In the genomic region with DNA sequence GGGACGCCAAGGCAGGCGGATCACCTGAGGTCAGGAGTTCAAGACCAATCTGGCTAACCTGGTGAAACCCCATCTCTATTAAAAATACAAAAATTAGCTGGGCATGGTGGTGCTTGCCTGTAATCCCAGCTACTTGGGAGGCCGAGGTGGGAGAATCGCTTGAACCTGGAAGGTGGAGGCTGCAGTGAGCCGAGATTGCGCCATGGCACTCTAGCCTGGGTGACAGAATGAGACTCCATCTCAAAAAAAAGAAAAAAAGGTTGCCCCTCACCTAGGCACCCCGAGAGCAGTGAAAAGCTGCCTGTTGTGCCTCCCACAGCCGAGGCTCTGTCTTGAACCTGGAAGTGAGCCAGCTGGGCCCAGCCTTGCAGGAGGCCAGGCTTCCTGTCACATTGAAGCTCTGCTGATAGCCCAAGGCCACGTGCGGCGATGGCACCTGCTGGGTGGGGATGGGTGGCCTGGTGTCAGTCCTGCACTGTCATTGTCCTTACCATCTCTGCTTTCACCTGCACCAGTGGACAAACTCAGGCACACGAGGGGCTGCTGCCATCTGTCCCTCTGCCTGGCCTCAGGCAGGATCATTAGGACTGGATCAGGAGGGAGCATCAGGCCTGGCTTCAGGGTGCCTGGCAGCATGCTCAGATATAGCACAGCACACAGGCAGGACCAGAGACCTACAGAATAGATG, we compare ENCODE assay signal across 8 cellular contexts. TPM values are rescaled to one million over a fixed set of nuclear protein-coding genes. Genes with fewer than 3 reads are reported as not detected.
A peak's percentile ranks its signal among the peaks of the same experiment; 100 is the strongest.
DNase-seq lines count a peak whose midpoint lies in the region; ATAC-seq and TF ChIP-seq lines count a peak whose summit lies in the region.

No MANE protein-coding gene starts in this region.

- POLR2A ChIA-PET in MCF 10A (lab: Yijun Ruan, JAX) = interaction anchor here (0.6 to 14.5 kb wide), 8 partner anchors 12 to 149 kb away, joined by 3 to 383 read pairs (median 11); a partner anchor contains a TSS
- POLR2A ChIA-PET in activated CD4-positive, alpha-beta memory T cell treated with anti-CD3 and anti-CD28 coated beads for 36 hours (lab: Charles Lee) = interaction anchor here (2.4 to 9.4 kb wide), 5 partner anchors 8 to 42 kb away, joined by 9 to 219 read pairs (median 85); a partner anchor contains a TSS

- no peak for DNase-seq in breast epithelium (ENCODE audit: low spot score in 2 of 2)
- no peak for DNase-seq in MCF 10A (ENCODE audit: unreplicated experiment)
- peak; percentile 77 for DNase-seq in activated CD4-positive, alpha-beta memory T cell treated with anti-CD3 and anti-CD28 coated beads for 36 hours
- DNase-seq in immature natural killer cell = peak in 1 of 3 donors; percentile 48
- DNase-seq in transverse colon = peak; percentile 84
- DNase-seq in HFFc6 = no peak

- BruUV-seq in MCF 10A (replicated peaks; lab: Mats Ljungman, UMichigan) = no TSS peak

- H3K4me1 Mint-ChIP-seq in MCF 10A (ENCODE audit: insufficient read depth, unreplicated experiment) = peaks cover 43% of the 10 kb centered on the region
- H3K4me1 Mint-ChIP-seq in activated CD4-positive, alpha-beta memory T cell treated with anti-CD3 and anti-CD28 coated beads for 36 hours (ENCODE audit: low read depth) = peaks cover 56% of the 10 kb centered on the region
- peaks cover 50 to 61% of the 10 kb centered on the region in 2 donors for H3K4me1 Mint-ChIP-seq in immature natural killer cell
- H3K4me1 Mint-ChIP-seq in HFFc6 (ENCODE audit: low read depth) = peaks cover 44% of the 10 kb centered on the region

- in situ Hi-C loops in transverse colon (cut with MboI; ENCODE audit: low pct_ligation_motif_present in 1 of 4, low pct_unique_long_range_greater_than_20kb in 1 of 4, low sequenced_read_pairs in 3 of 4) = no loop called here

- intact Hi-C loops in breast epithelium (cut with DNase I; ENCODE audit: low total_unique reads) (no loop called here), MCF 10A (cut with micrococcal nuclease) (no loop called here), transverse colon (cut with DNase I; ENCODE audit: low total_unique reads) (loop anchor here (1.0 kb wide), 1 partner anchor 17 kb away; no protein-coding TSS in a partner anchor)
- intact Hi-C loops in activated CD4-positive, alpha-beta memory T cell treated with anti-CD3 and anti-CD28 coated beads for 36 hours (cut with micrococcal nuclease) = no loop called here

- WGBS in transverse colon (ENCODE audit: low coverage in 1 of 2), 2 donors = 62% methylated on average over 12 of the region's 12 CpGs; no CpG with 5 or more reads in 1 of the 2 donors

- CTCF ChIA-PET in MCF 10A (lab: Yijun Ruan, JAX) = interaction anchor here (0.7 to 7.6 kb wide), 2 partner anchors 42 to 88 kb away, joined by 3 to 46 read pairs; a partner anchor contains a TSS
- CTCF ChIA-PET in activated CD4-positive, alpha-beta memory T cell treated with anti-CD3 and anti-CD28 coated beads for 36 hours (lab: Charles Lee) = interaction anchor here (0.6 to 1.3 kb wide), 5 partner anchors 20 to 94 kb away, joined by 3 to 5 read pairs (median 3); no protein-coding TSS in a partner anchor

- H3K36me3 ChIP-seq in breast epithelium (no peaks in the 10 kb centered on the region), transverse colon (no peaks in the 10 kb centered on the region)

- no peak overlapping the region for H3K27ac Mint-ChIP-seq in MCF 10A (ENCODE audit: low read depth, unreplicated experiment)
- H3K27ac Mint-ChIP-seq in activated CD4-positive, alpha-beta memory T cell treated with anti-CD3 and anti-CD28 coated beads for 36 hours = peak overlapping the region; percentile 88
- H3K27ac Mint-ChIP-seq in immature natural killer cell = peak overlapping the region; percentile 85 to 98 (median 90)
- no peak overlapping the region for H3K27ac Mint-ChIP-seq in HFFc6

- TF ChIP-seq POLR2A in breast epithelium (IDR thresholded peaks at IDR 0.05) = no peak
- TF ChIP-seq POLR2A in transverse colon (IDR thresholded peaks at IDR 0.05) = no peak

- ATAC-seq in GM19463 (IDR thresholded peaks at IDR 0.05; ENCODE audit: unreplicated experiment) = no peak
- no peak for ATAC-seq in HG03442 (IDR thresholded peaks at IDR 0.05; ENCODE audit: unreplicated experiment)

- H3K4me1 ChIP-seq in breast epithelium = peaks cover 18 to 33% of the 10 kb centered on the region in 2 donors
- H3K4me1 ChIP-seq in transverse colon = peaks cover 43 to 67% (median 54%) of the 10 kb centered on the region in 4 donors

- H3K4me3 Mint-ChIP-seq in MCF 10A (ENCODE audit: unreplicated experiment) (no peak overlapping the region), immature natural killer cell (peak overlapping the region in 4 of 5 donors; percentile 33 to 71 (median 58)), HFFc6 (no peak overlapping the region)
- peak overlapping the region; percentile 36 for H3K4me3 Mint-ChIP-seq in activated CD4-positive, alpha-beta memory T cell treated with anti-CD3 and anti-CD28 coated beads for 36 hours

- TF ChIP-seq EP300 in transverse colon (IDR thresholded peaks at IDR 0.05; ENCODE audit: low read depth) = no peak

- H3K9me3 Mint-ChIP-seq in MCF 10A (ENCODE audit: unreplicated experiment) (no peaks in the 10 kb centered on the region), immature natural killer cell (no peaks in the 10 kb centered on the region), HFFc6 (no peaks in the 10 kb centered on the region)
- H3K9me3 Mint-ChIP-seq in activated CD4-positive, alpha-beta memory T cell treated with anti-CD3 and anti-CD28 coated beads for 36 hours = no peaks in the 10 kb centered on the region

- H3K27ac ChIP-seq in breast epithelium (peak overlapping the region; percentile 90 to 94), transverse colon (peak overlapping the region; percentile 60 to 84 (median 76))

- TF ChIP-seq CTCF in breast epithelium (IDR thresholded peaks at IDR 0.05) (no peak), MCF 10A (IDR thresholded peaks at IDR 0.05; ENCODE audit: unreplicated experiment) (no peak), transverse colon (IDR thresholded peaks at IDR 0.05) (no peak), HFFc6 (IDR thresholded peaks at IDR 0.05) (no peak)

- H3K4me3 ChIP-seq in breast epithelium (no peak overlapping the region), transverse colon (no peak overlapping the region)

- H3K36me3 Mint-ChIP-seq in MCF 10A (ENCODE audit: insufficient read depth, unreplicated experiment) (peaks cover 7% of the 10 kb centered on the region), immature natural killer cell (no peaks in the 10 kb centered on the region), HFFc6 (ENCODE audit: low read depth) (no peaks in the 10 kb centered on the region)
- peaks cover 14% of the 10 kb centered on the region for H3K36me3 Mint-ChIP-seq in activated CD4-positive, alpha-beta memory T cell treated with anti-CD3 and anti-CD28 coated beads for 36 hours

- no peaks in the 10 kb centered on the region for H3K27me3 Mint-ChIP-seq in MCF 10A (ENCODE audit: insufficient read depth, unreplicated experiment)
- no peaks in the 10 kb centered on the region for H3K27me3 Mint-ChIP-seq in activated CD4-positive, alpha-beta memory T cell treated with anti-CD3 and anti-CD28 coated beads for 36 hours
- peaks cover 2 to 18% (median 13%) of the 10 kb centered on the region in 3 donors for H3K27me3 Mint-ChIP-seq in immature natural killer cell (ENCODE audit: low read depth in 3 of 3)
- peaks cover 3% of the 10 kb centered on the region for H3K27me3 Mint-ChIP-seq in HFFc6 (ENCODE audit: insufficient read depth)

- H3K9me3 ChIP-seq in breast epithelium = no peaks in the 10 kb centered on the region
- H3K9me3 ChIP-seq in transverse colon = no peaks in the 10 kb centered on the region

- H3K27me3 ChIP-seq in breast epithelium (no peaks in the 10 kb centered on the region), transverse colon (no peaks in the 10 kb centered on the region)

RNA-seq across cellular contexts. Expression of a gene that starts 37.8 kb away (rescaled TPM):
- total RNA-seq in breast epithelium (10 to 100 TPM; 38.4 to 48.1 (median 38.7) TPM), MCF 10A (2022) (64.7 and 68.1 TPM in 2 replicates), transverse colon (10 to 100 TPM; 33.7 to 69.2 (median 38.0) TPM)
- total RNA-seq in activated CD4-positive, alpha-beta memory T cell treated with anti-CD3 and anti-CD28 coated beads for 36 hours = 10 to 100 TPM; 18.9 to 19.8 TPM
- polyA plus RNA-seq in immature natural killer cell = 10 to 100 TPM; 12.2 to 32.0 (median 12.4) TPM
- 10 to 100 TPM; 36.3 to 42.5 (median 39.0) TPM for total RNA-seq in HFFc6 (2021; fragmentation: NEBNext Ultra II Directional; extraction: Animal tissue kit (Norgen Biotek cat#: 25700))

RNA-seq across cellular contexts. Expression of a gene that starts 43.2 kb away (rescaled TPM):
- 100 to 1,000 TPM; 183 to 555 (median 341) TPM for total RNA-seq in breast epithelium
- total RNA-seq in MCF 10A (2022) = 698 and 872 TPM in 2 replicates
- total RNA-seq in activated CD4-positive, alpha-beta memory T cell treated with anti-CD3 and anti-CD28 coated beads for 36 hours = 100 to 1,000 TPM; 637 TPM
- polyA plus RNA-seq in immature natural killer cell = 100 to 1,000 TPM; 437 to 876 (median 450) TPM
- total RNA-seq in transverse colon = 100 to 1,000 TPM in 3 of 4 donors, 10 to 100 TPM in 1; 64.5 to 356 (median 150) TPM
- 10 to 100 TPM; 27.7 to 32.4 (median 30.0) TPM for total RNA-seq in HFFc6 (2021; fragmentation: NEBNext Ultra II Directional; extraction: Animal tissue kit (Norgen Biotek cat#: 25700))

Comparison
In these comparisons a context has a peak if more than half of its experiments do, and no peak if none do; other contexts are left out.
1. DNase-seq: peak in activated CD4-positive, alpha-beta memory T cell treated with anti-CD3 and anti-CD28 coated beads for 36 hours (single experiment) and transverse colon (single experiment); none in breast epithelium (0 of 2), MCF 10A (single experiment) and HFFc6 (single experiment).
2. H3K27ac Mint-ChIP-seq: peak in activated CD4-positive, alpha-beta memory T cell treated with anti-CD3 and anti-CD28 coated beads for 36 hours (single experiment) and immature natural killer cell (6 of 6); none in MCF 10A (single experiment) and HFFc6 (single experiment).
3. H3K4me3 Mint-ChIP-seq: peak in activated CD4-positive, alpha-beta memory T cell treated with anti-CD3 and anti-CD28 coated beads for 36 hours (single experiment) and immature natural killer cell (4 of 5); none in MCF 10A (single experiment) and HFFc6 (single experiment).